8 cellular contexts compared by ENCODE assay signal in the genomic region with DNA sequence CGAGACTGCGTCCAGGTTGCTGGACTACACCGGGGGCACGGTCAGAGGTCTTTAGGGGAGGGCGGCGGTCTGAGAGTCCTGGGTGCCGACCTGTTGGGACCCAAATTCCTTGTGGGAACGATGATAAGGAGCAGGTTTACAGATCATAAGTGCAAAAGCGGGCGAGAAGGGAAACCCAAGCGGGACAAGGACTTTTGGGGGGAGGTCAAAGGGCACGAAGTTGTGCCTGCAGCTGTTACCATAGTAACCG. TPM values are rescaled to one million over a fixed set of nuclear protein-coding genes. Genes with fewer than 3 reads are reported as not detected.
DNase-seq lines count a peak whose midpoint lies in the region; ATAC-seq and TF ChIP-seq lines count a peak whose summit lies in the region.

No MANE protein-coding gene starts in this region.

- peak overlapping the region; percentile 95 to 99 (median 98) for H3K4me3 Mint-ChIP-seq in brain

- peaks cover 49% of the 10 kb centered on the region for H3K36me3 Mint-ChIP-seq in brain

- DNase-seq in RWPE1 (ENCODE audit: low spot score) (peak; percentile 79), lower leg skin (ENCODE audit: low spot score in 2 of 2) (peak in 1 of 2 donors; percentile 96), NCI-H1694 treated with DMSO at 0.1 percent for 48 hours (lab: John Stamatoyannopoulos, UW) (no peak), DMS 273 (lab: John Stamatoyannopoulos, UW; ENCODE audit: unreplicated experiment) (no peak)
- peak; percentile 78 to 81 for DNase-seq in stimulated activated CD8-positive, alpha-beta memory T cell treated with anti-CD3 and anti-CD28 coated beads, Interleukin-15, amount 100 ng/mL, for 48 hours (ENCODE audit: low read depth in 2 of 2)

- no peak for TF ChIP-seq POLR2A in lower leg skin (IDR thresholded peaks at IDR 0.05)

- peaks cover 0 to 3% (median 0%) of the 10 kb centered on the region in 5 experiments for H3K9me3 Mint-ChIP-seq in brain

- H3K27me3 Mint-ChIP-seq in brain: peaks cover 22% of the 10 kb centered on the region

- peaks cover 48% of the 10 kb centered on the region for H3K4me1 Mint-ChIP-seq in brain

- WGBS in lower leg skin, 2 donors: 0 to 1% methylated on average over 13 of the region's 13 CpGs

- POLR2A ChIA-PET in RWPE1 (lab: Yijun Ruan, JAX; ENCODE audit: low non-redundant PET): no interaction called here

- peak overlapping the region; percentile 97 to 99 (median 99) for H3K27ac Mint-ChIP-seq in brain

- ATAC-seq in HG02885 (IDR thresholded peaks at IDR 0.05; ENCODE audit: poor library complexity, unreplicated experiment): no peak

- H3K4me3 ChIP-seq in GM12875 (ENCODE audit: low read depth, low read length) (peak overlapping the region; percentile 75), lower leg skin (ENCODE audit: low read depth, poor library complexity, severe bottlenecking) (peak overlapping the region; percentile 69)

- no peak for TF ChIP-seq CTCF in GM12875 (IDR thresholded peaks at IDR 0.05; ENCODE audit: borderline replicate concordance, insufficient read depth, low read depth, low read length)
- no peak for TF ChIP-seq CTCF in RWPE1 (conservative IDR thresholded peaks at IDR 0.05; ENCODE audit: low read depth)
- TF ChIP-seq CTCF in brain (conservative IDR thresholded peaks at IDR 0.05): no peak
- TF ChIP-seq CTCF in lower leg skin (IDR thresholded peaks at IDR 0.05): no peak

- intact Hi-C loops in lower leg skin (cut with DNase I; ENCODE audit: low total_unique reads): no loop called here

- H3K27ac ChIP-seq in RWPE1: peak overlapping the region; percentile 95

- CTCF ChIA-PET in RWPE1 (lab: Yijun Ruan, JAX): interaction anchor here (3.6 kb wide), 1 partner anchor 12 kb away, joined by 24 read pairs; no protein-coding TSS in a partner anchor

RNA-seq across cellular contexts. Expression of gene GNL1, which starts 0.3 kb away (rescaled TPM):
- 167 TPM for polyA plus RNA-seq in brain (ENCODE audit: insufficient read depth, low read depth, low replicate concordance)
- 10 to 100 TPM; 30.4 to 39.6 (median 33.4) TPM for total RNA-seq in lower leg skin

RNA-seq across cellular contexts. Expression of gene PRR3, which starts 0.5 kb away (rescaled TPM):
- polyA plus RNA-seq in brain (ENCODE audit: insufficient read depth, low read depth, low replicate concordance): 39.4 TPM
- total RNA-seq in lower leg skin: 10 to 100 TPM in 2 of 4 donors, 1 to 10 TPM in 2; 4.5 to 14.0 (median 8.5) TPM

RNA-seq across cellular contexts. Expression of gene ABCF1, which starts 14.6 kb away (rescaled TPM):
- 100 TPM for polyA plus RNA-seq in brain (ENCODE audit: insufficient read depth, low read depth, low replicate concordance)
- 10 to 100 TPM; 39.3 to 57.7 (median 47.1) TPM for total RNA-seq in lower leg skin

Comparison
In these comparisons a context has a peak if more than half of its experiments do, and no peak if none do; other contexts are left out.
1. DNase-seq: peak in RWPE1 (single experiment) and stimulated activated CD8-positive, alpha-beta memory T cell treated with anti-CD3 and anti-CD28 coated beads, Interleukin-15, amount 100 ng/mL, for 48 hours (2 of 2); none in NCI-H1694 treated with DMSO at 0.1 percent for 48 hours (single experiment) and DMS 273 (single experiment).